ENCODE assay signal across 23 cellular contexts in genomic region chr4:6613676-6614651, GRCh38.
"Had no signal": no experiment of that assay in that cellular context is flagged by ENCODE, and none has a peak within 500 bp of the region (broad histone marks: within the 10 kb centered on the region; RNA-seq: fewer than 3 reads in every experiment).

No MANE protein-coding gene starts in this region.

- H3K27me3 ChIP-seq: ascending aorta, brain microvascular endothelial cell, esophagus squamous epithelium, gastrocnemius medialis, sigmoid colon, stomach, suprapubic skin, tibial nerve had no signal

- DNase-seq: activated effector memory CD4-positive, alpha-beta T cell treated with Interleukin-2 at 50 U/mL for 16 hours; activated T-cell treated with anti-CD3 and anti-CD28 coated beads, Interleukin-2, amount 50 U/mL, for 4 hours; brain microvascular endothelial cell; caudate nucleus; esophagus squamous epithelium; gastrocnemius medialis; head of caudate nucleus; hypothalamus; left cardiac atrium; mesenchymal stem cell; retina; sigmoid colon; stimulated activated CD4-positive, alpha-beta T cell treated with anti-CD3 and anti-CD28 coated beads, Interleukin-4, amount 100 ng/mL, for 1 hour; stomach; T1000 had no signal

- H3K4me3 ChIP-seq: ascending aorta, coronary artery, esophagus squamous epithelium, gastrocnemius medialis, sigmoid colon, smooth muscle cell, stomach, suprapubic skin, tibial nerve had no signal

- H3K4me1 ChIP-seq: ascending aorta, esophagus squamous epithelium, gastrocnemius medialis, sigmoid colon, stomach, suprapubic skin, tibial nerve had no signal

- H3K9me3 ChIP-seq: ascending aorta, esophagus squamous epithelium, gastrocnemius medialis, sigmoid colon, stomach, suprapubic skin, tibial nerve had no signal

- H3K27me3 Mint-ChIP-seq: activated naive CD4-positive, alpha-beta T cell treated with anti-CD3 and anti-CD28 coated beads, Interleukin-2, amount 50 U/mL, for 24 hours; progenitor cell of endocrine pancreas had no signal

- H3K4me3 Mint-ChIP-seq: activated naive CD4-positive, alpha-beta T cell treated with anti-CD3 and anti-CD28 coated beads, Interleukin-2, amount 50 U/mL, for 24 hours; activated T-cell treated with anti-CD3 and anti-CD28 coated beads, Interleukin-2, amount 50 U/mL, for 4 hours; WTC11 had no signal

- H3K9me3 Mint-ChIP-seq: activated naive CD4-positive, alpha-beta T cell treated with anti-CD3 and anti-CD28 coated beads, Interleukin-2, amount 50 U/mL, for 24 hours; activated T-cell treated with anti-CD3 and anti-CD28 coated beads, Interleukin-2, amount 50 U/mL, for 4 hours had no signal

- H3K4me1 Mint-ChIP-seq: activated naive CD4-positive, alpha-beta T cell treated with anti-CD3 and anti-CD28 coated beads, Interleukin-2, amount 50 U/mL, for 24 hours; WTC11 had no signal

- H3K27ac ChIP-seq: ascending aorta, brain microvascular endothelial cell, coronary artery, esophagus squamous epithelium, gastrocnemius medialis, sigmoid colon, stomach, suprapubic skin, tibial nerve had no signal

- ATAC-seq: activated T-cell treated with anti-CD3 and anti-CD28 coated beads, Interleukin-2, amount 50 U/mL, for 4 hours; gastrocnemius medialis; left cardiac atrium; WTC11 had no signal

- H3K27ac Mint-ChIP-seq: activated naive CD4-positive, alpha-beta T cell treated with anti-CD3 and anti-CD28 coated beads, Interleukin-2, amount 50 U/mL, for 24 hours; progenitor cell of endocrine pancreas; WTC11 had no signal
